8 cellular contexts compared by ENCODE assay signal in genomic region chr21:24045775-24046215, GRCh38.
DNase-seq lines count a peak whose midpoint lies in the region; ATAC-seq, FAIRE-seq and TF ChIP-seq lines count a peak whose summit lies in the region.

No MANE protein-coding gene starts in this region.

- H2BK20ac ChIP-seq in H1 (ENCODE audit: low read length): no peak overlapping the region

- H3K18ac ChIP-seq in H1 (ENCODE audit: extremely low read depth, low read length): no peak overlapping the region

- FAIRE-seq in H1 (lab: Jason Lieb, UNC): no peak

- 38% methylated on average over 2 of the region's 2 CpGs; no CpG with 5 or more reads in 1 of the 2 experiments for WGBS in H1 (ENCODE audit: extremely low coverage in 1 of 2, insufficient coverage in 1 of 2, insufficient read length in 1 of 2, insufficient replicate concordance in 2 of 2, low coverage in 1 of 2, low lambda C conversion rate in 2 of 2, missing lambda C conversion rate in 1 of 2), 2 experiments

- H3K27ac ChIP-seq in GM23338 (ENCODE audit: low read depth) (no peak overlapping the region), H1 (ENCODE audit: low read depth, low read length) (no peak overlapping the region)

- H4K91ac ChIP-seq in H1 (replicated peaks; ENCODE audit: insufficient read length, low read length): no peak overlapping the region

- H3K36me3 Mint-ChIP-seq in GM23338 (ENCODE audit: low read depth) (peaks cover 6% of the 10 kb centered on the region; the same call in 1 of the 3 replicates), natural killer cell (no peaks in the 10 kb centered on the region)

- no peak for TF ChIP-seq EP300 in H1 (IDR thresholded peaks at IDR 0.05; ENCODE audit: borderline replicate concordance in 1 of 2, low read depth in 2 of 2, low read length in 2 of 2)

- ATAC-seq in GM23338 (no peak), HG02588 (IDR thresholded peaks at IDR 0.05; ENCODE audit: unreplicated experiment) (no peak), natural killer cell (no peak)

- H2BK12ac ChIP-seq in H1 (ENCODE audit: low read depth, low read length): no peak overlapping the region

- H2AK5ac ChIP-seq in H1 (ENCODE audit: low read depth, low read length): no peak overlapping the region

- H2BK5ac ChIP-seq in H1 (ENCODE audit: low read depth, low read length): no peak overlapping the region

- H3K36me3 ChIP-seq in GM23338 (ENCODE audit: insufficient read depth) (no peaks in the 10 kb centered on the region), H1 (ENCODE audit: control insufficient read depth in 2 of 4, insufficient read depth in 4 of 4, low read length in 3 of 4) (no peaks in the 10 kb centered on the region)

- no peak overlapping the region for H4K5ac ChIP-seq in H1 (ENCODE audit: insufficient read length, low read depth, low read length)

- no peak overlapping the region for H4K8ac ChIP-seq in H1 (ENCODE audit: extremely low read depth, insufficient read depth, low read length)

- H3K9me3 Mint-ChIP-seq in GM23338 (peaks cover 68% of the 10 kb centered on the region), natural killer cell (no peaks in the 10 kb centered on the region)

- H4K20me1 ChIP-seq in GM23338 (replicated peaks; ENCODE audit: insufficient read depth): no peaks in the 10 kb centered on the region
- H4K20me1 ChIP-seq in H1 (replicated peaks in 1 of 2; ENCODE audit: control insufficient read depth in 1 of 2, insufficient read depth in 2 of 2, low read length in 2 of 2): no peaks in the 10 kb centered on the region

- peak; percentile 44 for TF ChIP-seq CTCF in AG04449 (IDR thresholded peaks at IDR 0.05; ENCODE audit: insufficient read depth, low read length, missing control alignments)
- peak; percentile 29 to 51; a peak in 3 of 4 replicates for TF ChIP-seq CTCF in GM23338 (conservative IDR thresholded peaks at IDR 0.05; ENCODE audit: low read depth in 2 of 2)
- TF ChIP-seq CTCF in H1 (IDR thresholded peaks at IDR 0.05; ENCODE audit: control extremely low read depth in 1 of 3, insufficient read depth in 1 of 3, low read depth in 1 of 3, low read length in 3 of 3): no peak
- no peak for TF ChIP-seq CTCF in natural killer cell (IDR thresholded peaks at IDR 0.05)

- H3K23ac ChIP-seq in H1 (ENCODE audit: insufficient read length): no peak overlapping the region

- CTCF ChIA-PET in AG04449 (lab: Yijun Ruan, JAX): interaction anchor here (0.6 to 1.9 kb wide), 15 partner anchors 8 to 684 kb away, joined by 3 to 7 read pairs (median 3); no protein-coding TSS in a partner anchor
- CTCF ChIA-PET in H1 (lab: Charles Lee; ENCODE audit: partially characterized antibody): interaction anchor here (0.6 to 2.3 kb wide), 13 partner anchors 9 to 1286 kb away, joined by 3 to 6 read pairs (median 3); no protein-coding TSS in a partner anchor

- H3K27ac Mint-ChIP-seq in GM23338 (no peak overlapping the region), natural killer cell (no peak overlapping the region)

- H3K79me1 ChIP-seq in H1 (ENCODE audit: low read depth, low read length): no peaks in the 10 kb centered on the region

- H3K4me1 Mint-ChIP-seq in GM23338: no peaks in the 10 kb centered on the region
- peaks cover 0 to 11% of the 10 kb centered on the region in 2 donors for H3K4me1 Mint-ChIP-seq in natural killer cell

- no peak overlapping the region for H3K14ac ChIP-seq in H1 (ENCODE audit: insufficient read length)

- H3K4me3 Mint-ChIP-seq in GM23338 (no peak overlapping the region), natural killer cell (no peak overlapping the region)

- intact Hi-C loops in natural killer cell (cut with micrococcal nuclease): no loop called here

- H3K79me2 ChIP-seq in GM23338 (replicated peaks; ENCODE audit: insufficient read depth) (no peaks in the 10 kb centered on the region), H1 (ENCODE audit: control insufficient read depth in 1 of 2, insufficient read depth in 2 of 2, low read length in 2 of 2) (no peaks in the 10 kb centered on the region)

- H2AFZ ChIP-seq in GM23338: no peak overlapping the region
- no peak overlapping the region for H2AFZ ChIP-seq in H1 (ENCODE audit: low read length)

- no peaks in the 10 kb centered on the region for H3K23me2 ChIP-seq in H1 (ENCODE audit: low read depth, low read length)

- H3K4me1 ChIP-seq in GM23338 (ENCODE audit: insufficient read depth) (no peaks in the 10 kb centered on the region), H1 (replicated peaks in 1 of 4; ENCODE audit: control insufficient read depth in 3 of 4, insufficient read depth in 4 of 4, low read length in 3 of 4) (no peaks in the 10 kb centered on the region)

- H3K4me3 ChIP-seq in AG04449 (ENCODE audit: low read depth, low read length) (no peak overlapping the region), GM23338 (no peak overlapping the region), H1 (ENCODE audit: extremely low read depth in 1 of 4, insufficient read depth in 2 of 4, low read depth in 3 of 4, low read length in 4 of 4) (no peak overlapping the region)

- H3K27me3 Mint-ChIP-seq in GM23338 (ENCODE audit: insufficient read depth, low read depth, poor library complexity) (peaks cover under 1% of the 10 kb centered on the region), natural killer cell (ENCODE audit: low read depth in 2 of 2) (no peaks in the 10 kb centered on the region)

- POLR2A ChIA-PET in AG04449 (lab: Yijun Ruan, JAX) (no interaction called here), H1 (lab: Charles Lee; ENCODE audit: partially characterized antibody) (no interaction called here)

- no peak for TF ChIP-seq POLR2A in H1 (IDR thresholded peaks at IDR 0.05; ENCODE audit: control extremely low read depth in 1 of 2, low read depth in 2 of 2, low read length in 2 of 2)

- peak overlapping the region; percentile 6 for H3K56ac ChIP-seq in H1 (replicated peaks; ENCODE audit: insufficient read length, low read depth, low read length)

- no peak overlapping the region for H2BK15ac ChIP-seq in H1 (ENCODE audit: low read length)

- H3K9me3 ChIP-seq in H1 (ENCODE audit: insufficient read depth in 2 of 2, low read depth in 1 of 2, low read length in 1 of 2): peaks cover 0 to 23% of the 10 kb centered on the region in 2 experiments; a peak in 2 of 4 replicates

- H3F3A ChIP-seq in GM23338 (replicated peaks; ENCODE audit: low read depth): no peaks in the 10 kb centered on the region

- no peaks in the 10 kb centered on the region for H3K9me2 ChIP-seq in GM23338 (ENCODE audit: insufficient read depth)

- DNase-seq in AG04449 (ENCODE audit: low read depth, low spot score) (peak; percentile 82), GM23338 (ENCODE audit: low spot score) (peak; percentile 13), SHP77 treated with DMSO at 0.1 percent for 48 hours (lab: John Stamatoyannopoulos, UW) (peak; percentile 28), H1 (ENCODE audit: low read depth in 1 of 2, low spot score in 2 of 2) (peak in 1 of 2 experiments; percentile 42), myocyte (ENCODE audit: low read depth) (peak; percentile 26), GM19240 (ENCODE audit: insufficient read length, low spot score) (no peak), natural killer cell (no peak)

- H2BK120ac ChIP-seq in H1 (replicated peaks; ENCODE audit: low read depth, low read length): no peak overlapping the region

- H3K4me2 ChIP-seq in GM23338 (no peak overlapping the region), H1 (ENCODE audit: insufficient read depth in 1 of 2, low read depth in 2 of 2, low read length in 2 of 2) (no peak overlapping the region)

- no peak overlapping the region for H3K4ac ChIP-seq in H1 (replicated peaks; ENCODE audit: insufficient read length, low read depth, low read length)

- H3K9ac ChIP-seq in H1 (replicated peaks in 1 of 4; ENCODE audit: extremely low read depth in 1 of 4, low read depth in 3 of 4, low read length in 3 of 4): no peak overlapping the region

- no peaks in the 10 kb centered on the region for H3K27me3 ChIP-seq in GM23338 (ENCODE audit: insufficient read depth)
- H3K27me3 ChIP-seq in H1 (replicated peaks in 1 of 4; ENCODE audit: control insufficient read depth in 3 of 4, extremely low read depth in 1 of 4, insufficient read depth in 3 of 4, low read length in 3 of 4): no peaks in the 10 kb centered on the region

- 0 out of 4 replicates have a peak, but pooled peaks of 1 of the 2 experiments have one; percentile 8 for TF ChIP-seq RAD21 in H1 (IDR thresholded peaks at IDR 0.05 in 1 of 2, conservative IDR thresholded peaks at IDR 0.05 in 1 of 2; ENCODE audit: low read depth in 2 of 2, low read length in 2 of 2)

TF ChIP-seq in GM23338, 12 proteins besides CTCF, POLR2A, EP300 and RAD21 (continues in another document):
- TF ChIP-seq EZH2phosphoT487 (IDR thresholded peaks at IDR 0.05; ENCODE audit: unreplicated experiment): no peak

TF ChIP-seq in H1, 55 proteins besides CTCF, POLR2A, EP300 and RAD21 (continues in another document):
- TF ChIP-seq RNF2 (IDR thresholded peaks at IDR 0.05; ENCODE audit: borderline replicate concordance, low read depth, low read length, missing control alignments, poor library complexity, severe bottlenecking) (no peak), RXRA (IDR thresholded peaks at IDR 0.05; ENCODE audit: insufficient read depth, low read depth, low read length) (no peak)

Comparison
In these comparisons a context has a peak if more than half of its experiments do, and no peak if none do; other contexts are left out.
1. DNase-seq: peak in AG04449 (single experiment), GM23338 (single experiment), SHP77 treated with DMSO at 0.1 percent for 48 hours (single experiment) and myocyte (single experiment); none in GM19240 (single experiment) and natural killer cell (single experiment).
2. CTCF ChIP-seq: peak in AG04449 (single experiment) and GM23338 (2 of 2); none in H1 (0 of 3) and natural killer cell (single experiment).